ENCODE assay signal across 2 cellular contexts in the genomic region with DNA sequence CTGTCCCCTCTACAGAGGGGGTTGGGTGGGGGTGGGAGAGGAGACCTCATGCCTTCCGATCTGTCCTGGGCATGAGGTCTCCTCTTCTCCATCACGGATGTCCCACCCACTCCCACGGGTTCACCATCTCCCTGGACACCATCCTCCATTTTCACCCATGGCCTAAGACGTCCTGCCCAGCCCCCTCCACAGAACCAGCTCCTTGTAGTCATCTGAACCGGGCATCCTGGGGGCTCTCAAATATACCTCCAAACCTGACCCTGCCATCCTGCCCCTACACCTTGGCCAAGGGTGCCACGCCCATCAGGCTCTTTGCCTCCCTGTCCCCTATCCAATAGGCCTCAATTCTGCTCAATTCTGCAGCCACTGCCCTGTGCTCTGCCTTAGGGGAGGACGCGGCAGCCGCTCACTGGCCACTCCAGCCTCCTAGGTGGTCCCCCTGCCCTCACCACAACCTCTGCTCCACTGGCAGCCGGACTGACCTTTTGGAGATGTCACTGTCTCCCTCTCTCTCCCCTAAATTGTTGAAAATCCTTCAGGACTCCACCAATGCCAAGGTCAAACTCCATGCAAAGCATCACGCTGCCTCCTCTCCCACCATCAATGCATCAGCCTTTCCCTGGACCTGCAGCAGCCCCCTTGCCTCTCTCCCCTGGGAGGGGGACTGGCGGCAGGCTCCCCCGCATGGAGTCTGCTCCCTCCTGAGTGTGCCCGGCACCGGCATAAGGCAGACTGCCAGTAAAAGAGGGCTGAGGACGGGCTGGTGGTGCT.
TF ChIP-seq lines count a peak whose summit lies in the region.

No MANE protein-coding gene starts in this region.

TF ChIP-seq in SK-N-SH, 30 proteins besides CTCF, POLR2A, EP300 and RAD21 (continued from another document):
- TF ChIP-seq USF1 (IDR thresholded peaks at IDR 0.05; ENCODE audit: borderline replicate concordance, low read depth) (no peak), NFIC (IDR thresholded peaks at IDR 0.05; ENCODE audit: borderline replicate concordance) (no peak), SMC3 (IDR thresholded peaks at IDR 0.05; ENCODE audit: low read depth, low read length) (no peak), PBX3 (IDR thresholded peaks at IDR 0.05) (no peak), RFX5 (IDR thresholded peaks at IDR 0.05; ENCODE audit: low read length) (no peak), USF2 (IDR thresholded peaks at IDR 0.05; ENCODE audit: borderline replicate concordance, low read depth, low read length) (no peak), EZH2phosphoT487 (IDR thresholded peaks at IDR 0.05; ENCODE audit: borderline replicate concordance, low read depth) (no peak), MEF2A (IDR thresholded peaks at IDR 0.05; ENCODE audit: borderline replicate concordance, low read depth) (no peak), TCF12 (IDR thresholded peaks at IDR 0.05) (no peak), FOXM1 (IDR thresholded peaks at IDR 0.05; ENCODE audit: low read depth) (no peak), IRF3 (IDR thresholded peaks at IDR 0.05; ENCODE audit: low read depth, low read length) (no peak), POLR2AphosphoS5 (IDR thresholded peaks at IDR 0.05; ENCODE audit: low read depth, low read length) (no peak), ZBTB33 (IDR thresholded peaks at IDR 0.05; ENCODE audit: borderline replicate concordance, low read depth) (no peak)

TF ChIP-seq in SK-N-SH treated with all-trans-retinoic acid at 6 μM for 48 hours, 23 proteins besides CTCF, POLR2A, EP300 and RAD21 (continued from another document):
- TF ChIP-seq, protein P1, sequence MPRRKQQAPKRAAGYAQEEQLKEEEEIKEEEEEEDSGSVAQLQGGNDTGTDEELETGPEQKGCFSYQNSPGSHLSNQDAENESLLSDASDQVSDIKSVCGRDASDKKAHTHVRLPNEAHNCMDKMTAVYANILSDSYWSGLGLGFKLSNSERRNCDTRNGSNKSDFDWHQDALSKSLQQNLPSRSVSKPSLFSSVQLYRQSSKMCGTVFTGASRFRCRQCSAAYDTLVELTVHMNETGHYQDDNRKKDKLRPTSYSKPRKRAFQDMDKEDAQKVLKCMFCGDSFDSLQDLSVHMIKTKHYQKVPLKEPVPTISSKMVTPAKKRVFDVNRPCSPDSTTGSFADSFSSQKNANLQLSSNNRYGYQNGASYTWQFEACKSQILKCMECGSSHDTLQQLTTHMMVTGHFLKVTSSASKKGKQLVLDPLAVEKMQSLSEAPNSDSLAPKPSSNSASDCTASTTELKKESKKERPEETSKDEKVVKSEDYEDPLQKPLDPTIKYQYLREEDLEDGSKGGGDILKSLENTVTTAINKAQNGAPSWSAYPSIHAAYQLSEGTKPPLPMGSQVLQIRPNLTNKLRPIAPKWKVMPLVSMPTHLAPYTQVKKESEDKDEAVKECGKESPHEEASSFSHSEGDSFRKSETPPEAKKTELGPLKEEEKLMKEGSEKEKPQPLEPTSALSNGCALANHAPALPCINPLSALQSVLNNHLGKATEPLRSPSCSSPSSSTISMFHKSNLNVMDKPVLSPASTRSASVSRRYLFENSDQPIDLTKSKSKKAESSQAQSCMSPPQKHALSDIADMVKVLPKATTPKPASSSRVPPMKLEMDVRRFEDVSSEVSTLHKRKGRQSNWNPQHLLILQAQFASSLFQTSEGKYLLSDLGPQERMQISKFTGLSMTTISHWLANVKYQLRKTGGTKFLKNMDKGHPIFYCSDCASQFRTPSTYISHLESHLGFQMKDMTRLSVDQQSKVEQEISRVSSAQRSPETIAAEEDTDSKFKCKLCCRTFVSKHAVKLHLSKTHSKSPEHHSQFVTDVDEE (CRISPR knock-in tag; IDR thresholded peaks at IDR 0.05), result no peak
